ENCODE assay signal across 9 cellular contexts in the genomic region with DNA sequence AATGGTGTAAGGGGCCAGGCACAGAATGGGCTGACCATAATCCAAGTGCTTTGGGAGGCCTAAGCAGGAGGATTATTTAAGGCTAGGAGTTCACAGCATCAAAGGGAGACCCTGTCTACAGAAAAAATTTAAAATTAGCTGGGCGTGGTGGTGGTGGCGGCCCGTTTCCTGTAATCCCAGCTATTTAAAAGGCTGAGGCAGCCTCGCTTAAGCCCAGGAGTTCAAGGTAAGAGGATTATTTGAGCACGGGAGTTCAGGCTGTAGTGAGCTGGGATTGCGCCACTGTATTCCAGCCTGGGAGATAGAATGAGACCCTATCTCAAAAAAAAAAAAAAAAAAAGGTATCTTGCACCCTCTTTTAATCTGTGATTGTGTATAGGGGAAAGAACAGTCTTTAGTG. TPM values are rescaled to one million over a fixed set of nuclear protein-coding genes. Genes with fewer than 3 reads are reported as not detected.
DNase-seq lines count a peak whose midpoint lies in the region; ATAC-seq and TF ChIP-seq lines count a peak whose summit lies in the region.
"Had no signal": no experiment of that assay in that cellular context is flagged by ENCODE, and none has a peak within 500 bp of the region (broad histone marks: within the 10 kb centered on the region; RNA-seq: fewer than 3 reads in every experiment).

No MANE protein-coding gene starts in this region.

- H3K27ac ChIP-seq in CD4-positive, alpha-beta T cell (ENCODE audit: low read depth, low read length), result peak overlapping the region; percentile 43

- CTCF ChIA-PET in CD4-positive, alpha-beta T cell (lab: Charles Lee), result no interaction called here

- no peaks in the 10 kb centered on the region for H3K27me3 Mint-ChIP-seq in CD4-positive, alpha-beta T cell
- peaks cover 15% of the 10 kb centered on the region for H3K27me3 Mint-ChIP-seq in brain
- H3K27me3 Mint-ChIP-seq in nephron (ENCODE audit: low read depth), result no peaks in the 10 kb centered on the region

- ATAC-seq in CD4-positive, alpha-beta T cell (ENCODE audit: poor library complexity), result no peak

- H3K27me3 ChIP-seq in CD4-positive, alpha-beta T cell (ENCODE audit: control insufficient read depth, insufficient read depth, low read length), result no peaks in the 10 kb centered on the region

- H3K4me3 Mint-ChIP-seq in CD4-positive, alpha-beta T cell, result peak overlapping the region; percentile 96
- H3K4me3 Mint-ChIP-seq in brain (peak overlapping the region; percentile 95 to 99 (median 98)), nephron (peak overlapping the region; percentile 89 to 92 (median 91))

- H3K9me3 Mint-ChIP-seq in CD4-positive, alpha-beta T cell, result no peaks in the 10 kb centered on the region
- H3K9me3 Mint-ChIP-seq in brain (peaks cover 0 to 3% (median 0%) of the 10 kb centered on the region in 5 experiments), nephron (no peaks in the 10 kb centered on the region)

- H3K27ac Mint-ChIP-seq in CD4-positive, alpha-beta T cell, result no peak overlapping the region
- H3K27ac Mint-ChIP-seq in brain, result peak overlapping the region in 3 of 5 experiments; percentile 86 to 98 (median 94)
- H3K27ac Mint-ChIP-seq in nephron, result peak overlapping the region in 1 of 3 experiments; percentile 35

- peaks cover 68% of the 10 kb centered on the region for H3K4me1 Mint-ChIP-seq in CD4-positive, alpha-beta T cell (ENCODE audit: low read depth)
- H3K4me1 Mint-ChIP-seq in brain (peaks cover 63% of the 10 kb centered on the region), nephron (peaks cover 25% of the 10 kb centered on the region)

- intact Hi-C loops in CD4-positive, alpha-beta T cell (cut with DNase I, micrococcal nuclease), result no loop called here

- peaks cover 61% of the 10 kb centered on the region for H3K36me3 Mint-ChIP-seq in CD4-positive, alpha-beta T cell (ENCODE audit: low read depth)
- peaks cover 22% of the 10 kb centered on the region for H3K36me3 Mint-ChIP-seq in brain
- H3K36me3 Mint-ChIP-seq in nephron (ENCODE audit: low read depth), result peaks cover 15% of the 10 kb centered on the region

- TF ChIP-seq CTCF in CD4-positive, alpha-beta T cell (IDR thresholded peaks at IDR 0.05), result no peak
- TF ChIP-seq CTCF in brain (conservative IDR thresholded peaks at IDR 0.05) (no peak), nephron (IDR thresholded peaks at IDR 0.05; ENCODE audit: unreplicated experiment in 3 of 3) (no peak)

- POLR2A ChIA-PET in CD4-positive, alpha-beta T cell (lab: Charles Lee), result interaction anchor here (2.8 kb wide), 1 partner anchor 31 kb away, joined by 55 read pairs; no protein-coding TSS in a partner anchor

- DNase-seq in CD4-positive, alpha-beta T cell, result no peak
- DNase-seq in Jurkat, Clone E6-1 (ENCODE audit: low read depth, low spot score), result no peak
- DNase-seq in NCI-H446 (lab: John Stamatoyannopoulos, UW), result no peak
- no peak for DNase-seq in SKM-1 (lab: John Stamatoyannopoulos, UW; ENCODE audit: unreplicated experiment)
- DNase-seq in NCI-H2081 treated with DMSO at 0.1 percent for 48 hours (lab: John Stamatoyannopoulos, UW), result no peak
- DNase-seq in COR-L47 (lab: John Stamatoyannopoulos, UW), result no peak
- DNase-seq: kidney had no signal

- H3K9me3 ChIP-seq in CD4-positive, alpha-beta T cell (ENCODE audit: control insufficient read depth, low read length), result no peaks in the 10 kb centered on the region

- peak overlapping the region; percentile 98; the same call in 1 of the 2 replicates for H3K4me3 ChIP-seq in Jurkat, Clone E6-1 (ENCODE audit: low read length)

RNA-seq across cellular contexts. Expression of gene TMA7, which starts 1.9 kb away (rescaled TPM):
- 100 to 1,000 TPM; 289 to 297 TPM for total RNA-seq in CD4-positive, alpha-beta T cell
- 522 TPM for polyA plus RNA-seq in Jurkat, Clone E6-1 (2012; ENCODE audit: insufficient read depth, insufficient read length)
- polyA plus RNA-seq in brain (ENCODE audit: insufficient read depth, low read depth, low replicate concordance), result 232 TPM

RNA-seq across cellular contexts. Expression of gene CCDC51, which starts 2.0 kb away (rescaled TPM):
- 1 to 10 TPM; 5.5 to 5.8 TPM for total RNA-seq in CD4-positive, alpha-beta T cell
- 27.6 TPM for polyA plus RNA-seq in Jurkat, Clone E6-1 (2012; ENCODE audit: insufficient read depth, insufficient read length)
- polyA plus RNA-seq in brain (ENCODE audit: insufficient read depth, low read depth, low replicate concordance), result 11.4 TPM

RNA-seq across cellular contexts. Expression of gene ATRIP, which starts 4.6 kb away (rescaled TPM):
- 10 to 100 TPM in 1 of 2 experiments, 1 to 10 TPM in 1; 8.8 to 10.3 TPM for total RNA-seq in CD4-positive, alpha-beta T cell
- 17.5 TPM for polyA plus RNA-seq in Jurkat, Clone E6-1 (2012; ENCODE audit: insufficient read depth, insufficient read length)
- 5.9 TPM for polyA plus RNA-seq in brain (ENCODE audit: insufficient read depth, low read depth, low replicate concordance)

RNA-seq across cellular contexts. Expression of gene PLXNB1, which starts 12.1 kb away (rescaled TPM):
- total RNA-seq in CD4-positive, alpha-beta T cell, result 1 to 10 TPM; 1.1 to 2.0 TPM
- polyA plus RNA-seq in Jurkat, Clone E6-1 (2012; ENCODE audit: insufficient read depth, insufficient read length), result 39.2 TPM
- polyA plus RNA-seq in brain (ENCODE audit: insufficient read depth, low read depth, low replicate concordance), result 70.1 TPM
